25 cellular contexts compared by ENCODE assay signal in the genomic region with DNA sequence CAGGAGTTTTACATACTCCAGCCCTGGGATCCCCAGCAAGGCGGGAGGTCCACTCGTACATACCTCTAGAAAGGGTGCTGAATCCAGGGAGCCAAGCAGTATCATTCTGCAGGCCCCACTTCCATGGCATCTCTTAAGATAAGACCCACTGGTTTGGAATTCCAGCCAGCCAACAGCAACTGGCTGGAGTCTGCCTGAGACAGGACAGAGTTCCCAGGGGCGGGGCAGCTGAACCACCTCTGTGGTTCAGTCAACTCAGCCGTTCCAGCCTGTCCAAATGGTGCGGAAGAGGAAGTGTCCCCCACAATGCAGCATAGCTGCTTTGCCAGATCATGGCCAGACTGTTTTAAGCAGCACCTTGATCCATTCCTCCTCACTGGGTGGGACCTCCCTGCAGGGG. TPM values are rescaled to one million over a fixed set of nuclear protein-coding genes. Genes with fewer than 3 reads are reported as not detected.
"Had no signal": no experiment of that assay in that cellular context is flagged by ENCODE, and none has a peak within 500 bp of the region (broad histone marks: within the 10 kb centered on the region; RNA-seq: fewer than 3 reads in every experiment).

No MANE protein-coding gene starts in this region.

- H3K27me3 ChIP-seq: brain microvascular endothelial cell had no signal

- ATAC-seq: activated CD4-positive, alpha-beta T cell treated with anti-CD3 and anti-CD28 coated beads for 36 hours; activated T-helper 17 cell treated with anti-CD3 and anti-CD28 coated beads, Interleukin-2, amount 50 U/mL, for 72 hours; HepG2; T-cell had no signal

- H3K36me3 ChIP-seq: brain microvascular endothelial cell, WERI-Rb-1 had no signal

- H3K27ac ChIP-seq: brain microvascular endothelial cell, WERI-Rb-1 had no signal

- H3K27ac Mint-ChIP-seq: activated CD4-positive, alpha-beta memory T cell treated with anti-CD3 and anti-CD28 coated beads, Interleukin-2, amount 10 ng/mL, durations not matched to agents 7 days and 5 days; activated CD4-positive, alpha-beta T cell treated with anti-CD3 and anti-CD28 coated beads for 36 hours; activated naive CD4-positive, alpha-beta T cell treated with anti-CD3 and anti-CD28 coated beads for 36 hours; activated naive CD8-positive, alpha-beta T cell treated with anti-CD3 and anti-CD28 coated beads for 36 hours; activated T-helper 17 cell treated with anti-CD3 and anti-CD28 coated beads, Interleukin-2, amount 50 U/mL, for 72 hours; T-cell had no signal

- FAIRE-seq: HepG2 had no signal

- DNase-seq: activated CD4-positive, alpha-beta memory T cell treated with anti-CD3 and anti-CD28 coated beads, Interleukin-2, amount 10 ng/mL, durations not matched to agents 7 days and 5 days; activated CD4-positive, alpha-beta T cell treated with anti-CD3 and anti-CD28 coated beads for 36 hours; activated CD4-positive, alpha-beta T cell treated with anti-CD3 and anti-CD28 coated beads, Interleukin-2, amount 50 U/mL, for 1 hour; activated gamma-delta T cell; activated naive CD4-positive, alpha-beta T cell treated with anti-CD3 and anti-CD28 coated beads for 36 hours; activated naive CD8-positive, alpha-beta T cell treated with anti-CD3 and anti-CD28 coated beads for 36 hours; activated T-cell treated with anti-CD3 and anti-CD28 coated beads for 4 hours; activated T-cell treated with anti-CD3 and anti-CD28 coated beads, Interleukin-2, amount 50 U/mL, for 48 hours; brain microvascular endothelial cell; caudate nucleus; MM.1S; NCI-H1105; NCI-H1436; NCI-H1694 treated with DMSO at 0.1 percent for 48 hours; NCI-H2029 treated with DMSO at 0.1 percent for 48 hours; NCI-H526 treated with DMSO at 0.1 percent for 48 hours; NCI-H82; SHP77 treated with DMSO at 0.1 percent for 48 hours; T-cell; T-helper 2 cell; WERI-Rb-1 had no signal

RNA-seq across cellular contexts. Expression of a gene that starts 33.2 kb away (rescaled TPM):
- total RNA-seq: HepG2 had no signal

RNA-seq across cellular contexts. Expression of a gene that starts 33.7 kb away (rescaled TPM):
- total RNA-seq: HepG2 had no signal

RNA-seq across cellular contexts. Expression of a gene that starts 56.6 kb away (rescaled TPM):
- total RNA-seq: activated CD4-positive, alpha-beta memory T cell treated with anti-CD3 and anti-CD28 coated beads, Interleukin-2, amount 10 ng/mL, durations not matched to agents 7 days and 5 days; activated CD4-positive, alpha-beta T cell treated with anti-CD3 and anti-CD28 coated beads for 36 hours; activated CD8-positive, alpha-beta memory T cell treated with anti-CD3 and anti-CD28 coated beads for 36 hours; activated naive CD4-positive, alpha-beta T cell treated with anti-CD3 and anti-CD28 coated beads for 36 hours; activated naive CD8-positive, alpha-beta T cell treated with anti-CD3 and anti-CD28 coated beads for 36 hours; activated T-helper 17 cell treated with anti-CD3 and anti-CD28 coated beads, Interleukin-2, amount 50 U/mL, for 72 hours; HepG2; OCI-LY7; T-cell had no signal
